Comparison of ENCODE assay signal across 16 cellular contexts in genomic region chr3:65995030-65995429, GRCh38. TPM values are rescaled to one million over a fixed set of nuclear protein-coding genes. Genes with fewer than 3 reads are reported as not detected.
DNase-seq lines count a peak whose midpoint lies in the region; ATAC-seq, FAIRE-seq and TF ChIP-seq lines count a peak whose summit lies in the region.
"Had no signal": no experiment of that assay in that cellular context is flagged by ENCODE, and none has a peak within 500 bp of the region (broad histone marks: within the 10 kb centered on the region; RNA-seq: fewer than 3 reads in every experiment).

No MANE protein-coding gene starts in this region.

- H4K20me1 ChIP-seq in astrocyte (ENCODE audit: insufficient read depth, low read length) = peaks cover 60% of the 10 kb centered on the region

- no peaks in the 10 kb centered on the region for H3K9me3 ChIP-seq in breast epithelium
- no peaks in the 10 kb centered on the region for H3K9me3 ChIP-seq in astrocyte (ENCODE audit: insufficient read depth, low read depth, low read length)
- H3K9me3 ChIP-seq in naive thymus-derived CD4-positive, alpha-beta T cell (ENCODE audit: control insufficient read depth in 2 of 3, low read length in 3 of 3) = no peaks in the 10 kb centered on the region
- H3K9me3 ChIP-seq in right atrium auricular region = no peaks in the 10 kb centered on the region
- H3K9me3 ChIP-seq: heart right ventricle had no signal

- H3K27me3 Mint-ChIP-seq in MCF 10A (ENCODE audit: insufficient read depth, unreplicated experiment) (no peaks in the 10 kb centered on the region), astrocyte (ENCODE audit: low read depth, unreplicated experiment) (no peaks in the 10 kb centered on the region)
- H3K27me3 Mint-ChIP-seq in naive thymus-derived CD4-positive, alpha-beta T cell = peaks cover 0 to 3% (median 1%) of the 10 kb centered on the region in 5 donors
- H3K27me3 Mint-ChIP-seq: type B pancreatic cell had no signal

- no peaks in the 10 kb centered on the region for H3K36me3 ChIP-seq in breast epithelium
- H3K36me3 ChIP-seq in astrocyte (ENCODE audit: insufficient read depth, low read length) = no peaks in the 10 kb centered on the region
- H3K36me3 ChIP-seq in naive thymus-derived CD4-positive, alpha-beta T cell (ENCODE audit: control insufficient read depth in 2 of 3, insufficient read depth in 3 of 3, low read length in 3 of 3) = no peaks in the 10 kb centered on the region
- no peaks in the 10 kb centered on the region for H3K36me3 ChIP-seq in right atrium auricular region
- H3K36me3 ChIP-seq: heart right ventricle, WERI-Rb-1 had no signal

- TF ChIP-seq CTCF in MCF 10A (IDR thresholded peaks at IDR 0.05; ENCODE audit: unreplicated experiment) = no peak
- no peak for TF ChIP-seq CTCF in breast epithelium (IDR thresholded peaks at IDR 0.05)
- no peak for TF ChIP-seq CTCF in astrocyte (IDR thresholded peaks at IDR 0.05; ENCODE audit: insufficient read depth, low read depth, low read length)
- TF ChIP-seq CTCF in foreskin keratinocyte (conservative IDR thresholded peaks at IDR 0.05) = no peak
- no peak for TF ChIP-seq CTCF in right atrium auricular region (IDR thresholded peaks at IDR 0.05)

- peaks cover 11% of the 10 kb centered on the region for H3K79me2 ChIP-seq in astrocyte (ENCODE audit: insufficient read depth, low read length)

- H3K4me3 Mint-ChIP-seq in MCF 10A (ENCODE audit: unreplicated experiment) = no peak overlapping the region
- no peak overlapping the region for H3K4me3 Mint-ChIP-seq in astrocyte (ENCODE audit: unreplicated experiment)
- no peak overlapping the region for H3K4me3 Mint-ChIP-seq in naive thymus-derived CD4-positive, alpha-beta T cell
- H3K4me3 Mint-ChIP-seq: activated naive CD8-positive, alpha-beta T cell treated with anti-CD3 and anti-CD28 coated beads for 36 hours; type B pancreatic cell had no signal

- H3K4me1 ChIP-seq in breast epithelium (peaks cover 0 to 4% of the 10 kb centered on the region in 2 donors), astrocyte (ENCODE audit: insufficient read depth, low read length) (peaks cover 11% of the 10 kb centered on the region), foreskin keratinocyte (peaks cover 17% of the 10 kb centered on the region), right atrium auricular region (peaks cover 0 to 27% of the 10 kb centered on the region in 2 donors)
- H3K4me1 ChIP-seq in naive thymus-derived CD4-positive, alpha-beta T cell (ENCODE audit: control insufficient read depth in 2 of 2, insufficient read depth in 2 of 2, low read length in 2 of 2) = no peaks in the 10 kb centered on the region

- DNase-seq in MCF 10A (ENCODE audit: unreplicated experiment) (peak; percentile 81), breast epithelium (ENCODE audit: low spot score in 2 of 2) (no peak), astrocyte (ENCODE audit: low read depth) (peak; percentile 49), foreskin keratinocyte (peak in 1 of 2 donors; percentile 52), NCI-H2081 (lab: John Stamatoyannopoulos, UW) (no peak), NOMO-1 treated with DMSO at 0.1 percent for 48 hours (lab: John Stamatoyannopoulos, UW; ENCODE audit: unreplicated experiment) (no peak), right atrium auricular region (ENCODE audit: low spot score) (no peak)
- DNase-seq in naive thymus-derived CD4-positive, alpha-beta T cell = no peak
- DNase-seq: activated naive CD8-positive, alpha-beta T cell treated with anti-CD3 and anti-CD28 coated beads for 36 hours; heart right ventricle; NCI-H1417; NCI-H524 treated with DMSO at 0.1 percent for 48 hours; WERI-Rb-1 had no signal

- POLR2A ChIA-PET in MCF 10A (lab: Yijun Ruan, JAX) = interaction anchor here (0.6 to 2.3 kb wide), 13 partner anchors 10 to 1972 kb away, joined by 3 to 11 read pairs (median 4); partner anchors contain the start of gene MAGI1
- POLR2A ChIA-PET in naive thymus-derived CD4-positive, alpha-beta T cell (lab: Charles Lee) = no interaction called here

- ATAC-seq in foreskin keratinocyte = peak; percentile 54
- no peak for ATAC-seq in naive thymus-derived CD4-positive, alpha-beta T cell
- ATAC-seq: left lobe of liver had no signal

- no peak overlapping the region for H3K4me2 ChIP-seq in astrocyte (ENCODE audit: low read length)

- intact Hi-C loops in MCF 10A (cut with micrococcal nuclease) = loop anchor here (5.0 kb wide), 1 partner anchor 103 kb away; no protein-coding TSS in a partner anchor
- intact Hi-C loops in breast epithelium (cut with DNase I; ENCODE audit: low total_unique reads) = no loop called here
- intact Hi-C loops in naive thymus-derived CD4-positive, alpha-beta T cell (cut with micrococcal nuclease) = no loop called here

- TF ChIP-seq POLR2A in breast epithelium (IDR thresholded peaks at IDR 0.05) = no peak

- no peaks in the 10 kb centered on the region for H3K9me3 Mint-ChIP-seq in MCF 10A (ENCODE audit: unreplicated experiment)
- no peaks in the 10 kb centered on the region for H3K9me3 Mint-ChIP-seq in astrocyte (ENCODE audit: unreplicated experiment)
- H3K9me3 Mint-ChIP-seq in naive thymus-derived CD4-positive, alpha-beta T cell = peaks cover 0 to 2% (median 0%) of the 10 kb centered on the region in 11 donors
- H3K9me3 Mint-ChIP-seq: type B pancreatic cell had no signal

- no peak overlapping the region for H2AFZ ChIP-seq in astrocyte (ENCODE audit: low read depth, low read length)

- H3K27me3 ChIP-seq in breast epithelium = no peaks in the 10 kb centered on the region
- H3K27me3 ChIP-seq in astrocyte (ENCODE audit: insufficient read depth, low read length) = no peaks in the 10 kb centered on the region
- no peaks in the 10 kb centered on the region for H3K27me3 ChIP-seq in foreskin keratinocyte
- H3K27me3 ChIP-seq in naive thymus-derived CD4-positive, alpha-beta T cell (ENCODE audit: control insufficient read depth in 2 of 2, insufficient read depth in 2 of 2, low read length in 2 of 2) = no peaks in the 10 kb centered on the region
- no peaks in the 10 kb centered on the region for H3K27me3 ChIP-seq in right atrium auricular region
- H3K27me3 ChIP-seq: heart right ventricle had no signal

- no TSS peak for BruUV-seq in MCF 10A (replicated peaks; lab: Mats Ljungman, UMichigan)

- H3K27ac ChIP-seq in breast epithelium (peak overlapping the region in 1 of 2 donors; percentile 52), astrocyte (ENCODE audit: low read depth, low read length) (no peak overlapping the region), foreskin keratinocyte (no peak overlapping the region), right atrium auricular region (no peak overlapping the region)
- H3K27ac ChIP-seq in naive thymus-derived CD4-positive, alpha-beta T cell (ENCODE audit: low read depth, low read length) = no peak overlapping the region
- H3K27ac ChIP-seq: 22Rv1, heart right ventricle, WERI-Rb-1 had no signal

- peak overlapping the region; percentile 3 for H3K27ac Mint-ChIP-seq in MCF 10A (ENCODE audit: low read depth, unreplicated experiment)
- no peak overlapping the region for H3K27ac Mint-ChIP-seq in astrocyte (ENCODE audit: unreplicated experiment)
- H3K27ac Mint-ChIP-seq in naive thymus-derived CD4-positive, alpha-beta T cell = no peak overlapping the region
- H3K27ac Mint-ChIP-seq: activated naive CD8-positive, alpha-beta T cell treated with anti-CD3 and anti-CD28 coated beads for 36 hours had no signal

- H3K36me3 Mint-ChIP-seq in MCF 10A (ENCODE audit: insufficient read depth, unreplicated experiment) (no peaks in the 10 kb centered on the region), astrocyte (ENCODE audit: low read depth, unreplicated experiment) (no peaks in the 10 kb centered on the region)
- H3K36me3 Mint-ChIP-seq in naive thymus-derived CD4-positive, alpha-beta T cell = no peaks in the 10 kb centered on the region
- H3K36me3 Mint-ChIP-seq: activated naive CD8-positive, alpha-beta T cell treated with anti-CD3 and anti-CD28 coated beads for 36 hours had no signal

- H3K4me1 Mint-ChIP-seq in MCF 10A (ENCODE audit: insufficient read depth, unreplicated experiment) = peaks cover 40% of the 10 kb centered on the region
- peaks cover 36% of the 10 kb centered on the region for H3K4me1 Mint-ChIP-seq in astrocyte (ENCODE audit: low read depth, unreplicated experiment)
- no peaks in the 10 kb centered on the region for H3K4me1 Mint-ChIP-seq in naive thymus-derived CD4-positive, alpha-beta T cell
- H3K4me1 Mint-ChIP-seq: activated naive CD8-positive, alpha-beta T cell treated with anti-CD3 and anti-CD28 coated beads for 36 hours had no signal

- peak; percentile 75 for FAIRE-seq in astrocyte (lab: Jason Lieb, UNC)

- CTCF ChIA-PET in MCF 10A (lab: Yijun Ruan, JAX) = interaction anchor here (0.5 to 1.5 kb wide), 9 partner anchors 17 to 1565 kb away, joined by 3 to 4 read pairs (median 3); no protein-coding TSS in a partner anchor
- CTCF ChIA-PET in naive thymus-derived CD4-positive, alpha-beta T cell (lab: Charles Lee) = no interaction called here

- no peak overlapping the region for H3K4me3 ChIP-seq in breast epithelium
- H3K4me3 ChIP-seq in astrocyte (ENCODE audit: insufficient read depth, low read depth, low read length) = no peak overlapping the region
- no peak overlapping the region for H3K4me3 ChIP-seq in naive thymus-derived CD4-positive, alpha-beta T cell (ENCODE audit: low read length)
- no peak overlapping the region for H3K4me3 ChIP-seq in right atrium auricular region
- H3K4me3 ChIP-seq: heart right ventricle had no signal

- H3K9ac ChIP-seq in astrocyte (ENCODE audit: low read length) = no peak overlapping the region

RNA-seq across cellular contexts. Expression of gene MAGI1, which starts 43.7 kb away (rescaled TPM):
- total RNA-seq in MCF 10A (2022) = 6.2 and 6.3 TPM in 2 replicates
- 10 to 100 TPM; 22.1 to 94.4 (median 70.5) TPM for total RNA-seq in breast epithelium
- total RNA-seq in astrocyte = 27.4 and 31.8 TPM in 2 replicates
- 9.6 and 11.2 TPM in 2 replicates for total RNA-seq in foreskin keratinocyte
- 1.3 TPM in 2 replicates for polyA plus RNA-seq in foreskin keratinocyte
- total RNA-seq in naive thymus-derived CD4-positive, alpha-beta T cell = under 1 TPM in 1 of 5 experiments, not detected in 4; 0.39 TPM
- not detected for polyA plus RNA-seq in naive thymus-derived CD4-positive, alpha-beta T cell
- total RNA-seq in right atrium auricular region = 10 to 100 TPM; 28.5 to 34.8 TPM

Comparison
In these comparisons a context has a peak if more than half of its experiments do, and no peak if none do; other contexts are left out.
1. DNase-seq: peak in MCF 10A (single experiment) and astrocyte (single experiment); none in breast epithelium (0 of 2), NCI-H2081 (0 of 2), NOMO-1 treated with DMSO at 0.1 percent for 48 hours (single experiment), naive thymus-derived CD4-positive, alpha-beta T cell (0 of 9) and right atrium auricular region (single experiment).